Comparison of ENCODE assay signal across 8 cellular contexts in the genomic region with DNA sequence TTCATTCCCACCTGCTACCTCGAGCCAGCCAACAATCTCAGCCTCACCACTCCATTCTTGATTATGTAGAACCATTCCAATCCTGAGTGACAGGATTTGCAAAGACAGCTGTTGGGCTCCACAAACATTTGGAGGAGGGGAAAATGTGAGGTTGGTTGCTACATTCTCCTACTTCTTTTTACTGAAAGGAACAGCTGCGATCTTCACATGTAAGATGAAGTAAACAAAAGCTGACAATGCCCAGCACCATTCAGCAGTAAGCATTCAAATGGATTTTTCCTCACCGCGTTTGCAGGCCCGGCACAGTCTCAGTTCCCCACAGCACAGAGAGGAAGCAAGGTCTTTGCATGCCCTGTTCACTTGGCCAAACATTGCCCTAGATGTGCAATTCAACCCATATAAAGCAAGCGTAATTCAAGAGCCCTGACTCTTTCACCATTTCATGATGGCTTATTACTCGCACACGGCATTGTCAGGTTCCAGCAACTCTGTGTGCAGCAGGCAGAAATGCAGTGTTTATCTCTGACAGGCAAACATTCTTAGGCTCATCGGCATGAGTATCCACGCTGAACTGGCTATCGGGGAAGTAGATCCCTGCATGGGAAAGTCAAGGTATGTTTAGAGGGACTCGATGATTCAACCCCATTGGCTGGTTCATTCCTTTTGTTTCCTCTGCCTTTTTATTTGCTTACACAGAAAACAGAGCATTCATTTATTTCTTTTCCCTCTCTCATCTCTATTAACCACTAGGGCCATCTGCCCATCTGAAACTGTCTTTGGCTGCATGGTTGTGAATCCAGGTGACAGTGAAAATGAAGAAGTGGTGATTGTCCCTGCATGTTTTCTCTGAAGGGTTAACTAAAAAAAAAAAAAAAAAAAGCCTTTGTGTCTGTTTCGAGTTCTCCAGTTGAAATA.
DNase-seq lines count a peak whose midpoint lies in the region; ATAC-seq and TF ChIP-seq lines count a peak whose summit lies in the region.

No MANE protein-coding gene starts in this region.

- CTCF ChIA-PET in activated CD4-positive, alpha-beta memory T cell treated with anti-CD3 and anti-CD28 coated beads, Interleukin-2, amount 10 ng/mL, durations not matched to agents 7 days and 5 days (lab: Charles Lee): no interaction called here

- no peaks in the 10 kb centered on the region for H3K36me3 Mint-ChIP-seq in activated CD4-positive, alpha-beta memory T cell treated with anti-CD3 and anti-CD28 coated beads, Interleukin-2, amount 10 ng/mL, durations not matched to agents 7 days and 5 days (ENCODE audit: low read depth)

- no peaks in the 10 kb centered on the region for H3K27me3 ChIP-seq in heart right ventricle
- no peaks in the 10 kb centered on the region for H3K27me3 ChIP-seq in smooth muscle cell (ENCODE audit: low read depth)
- no peaks in the 10 kb centered on the region for H3K27me3 ChIP-seq in breast epithelium

- no peaks in the 10 kb centered on the region for H3K27me3 Mint-ChIP-seq in activated CD4-positive, alpha-beta memory T cell treated with anti-CD3 and anti-CD28 coated beads, Interleukin-2, amount 10 ng/mL, durations not matched to agents 7 days and 5 days

- H3K9me3 ChIP-seq in heart right ventricle: no peaks in the 10 kb centered on the region
- H3K9me3 ChIP-seq in smooth muscle cell (replicated peaks; ENCODE audit: low read depth): no peaks in the 10 kb centered on the region
- no peaks in the 10 kb centered on the region for H3K9me3 ChIP-seq in breast epithelium

- H3K27ac Mint-ChIP-seq in activated CD4-positive, alpha-beta memory T cell treated with anti-CD3 and anti-CD28 coated beads, Interleukin-2, amount 10 ng/mL, durations not matched to agents 7 days and 5 days: no peak overlapping the region

- no peak overlapping the region for H3K4me3 ChIP-seq in heart right ventricle
- peak overlapping the region; percentile 6 for H3K4me3 ChIP-seq in smooth muscle cell
- no peak overlapping the region for H3K4me3 ChIP-seq in breast epithelium

- H3F3A ChIP-seq in smooth muscle cell (ENCODE audit: low read depth): no peaks in the 10 kb centered on the region

- no peaks in the 10 kb centered on the region for H3K36me3 ChIP-seq in heart right ventricle
- H3K36me3 ChIP-seq in smooth muscle cell (ENCODE audit: low read depth): no peaks in the 10 kb centered on the region
- H3K36me3 ChIP-seq in breast epithelium: no peaks in the 10 kb centered on the region

- H4K20me1 ChIP-seq in smooth muscle cell (ENCODE audit: low read depth): no peaks in the 10 kb centered on the region

- TF ChIP-seq CTCF in heart right ventricle (IDR thresholded peaks at IDR 0.05) (no peak), smooth muscle cell (IDR thresholded peaks at IDR 0.05; ENCODE audit: borderline replicate concordance, insufficient read depth, poor library complexity, severe bottlenecking) (no peak), breast epithelium (IDR thresholded peaks at IDR 0.05) (no peak)

- H3K9me3 Mint-ChIP-seq in activated CD4-positive, alpha-beta memory T cell treated with anti-CD3 and anti-CD28 coated beads, Interleukin-2, amount 10 ng/mL, durations not matched to agents 7 days and 5 days: no peaks in the 10 kb centered on the region

- H3K4me2 ChIP-seq in smooth muscle cell: no peak overlapping the region

- no peak overlapping the region for H3K9ac ChIP-seq in smooth muscle cell (ENCODE audit: low read depth)

- no peak overlapping the region for H3K4me3 Mint-ChIP-seq in activated CD4-positive, alpha-beta memory T cell treated with anti-CD3 and anti-CD28 coated beads, Interleukin-2, amount 10 ng/mL, durations not matched to agents 7 days and 5 days

- H3K27ac ChIP-seq in heart right ventricle: peak overlapping the region in 5 of 10 donors; percentile 24 to 46 (median 28)
- H3K27ac ChIP-seq in smooth muscle cell (ENCODE audit: low read depth): no peak overlapping the region
- H3K27ac ChIP-seq in breast epithelium: no peak overlapping the region

- H3K4me1 Mint-ChIP-seq in activated CD4-positive, alpha-beta memory T cell treated with anti-CD3 and anti-CD28 coated beads, Interleukin-2, amount 10 ng/mL, durations not matched to agents 7 days and 5 days: peaks cover 16% of the 10 kb centered on the region

- POLR2A ChIA-PET in activated CD4-positive, alpha-beta memory T cell treated with anti-CD3 and anti-CD28 coated beads, Interleukin-2, amount 10 ng/mL, durations not matched to agents 7 days and 5 days (lab: Charles Lee): no interaction called here

- H2AFZ ChIP-seq in smooth muscle cell (ENCODE audit: low read depth): no peak overlapping the region

- WGBS in heart right ventricle, 2 donors: 50 to 72% methylated on average over 13 of the region's 13 CpGs
- 60% methylated on average over 13 of the region's 13 CpGs for WGBS in smooth muscle cell (ENCODE audit: low lambda C conversion rate)

- ATAC-seq in GM18517 (IDR thresholded peaks at IDR 0.05; ENCODE audit: unreplicated experiment) (peak; percentile 42), HG02623 (IDR thresholded peaks at IDR 0.05; ENCODE audit: unreplicated experiment) (peak; percentile 38), heart right ventricle (peak in 5 of 8 donors; percentile 15 to 53 (median 27))

- no peaks in the 10 kb centered on the region for H3K79me2 ChIP-seq in smooth muscle cell (ENCODE audit: low read depth)

- intact Hi-C loops in heart right ventricle (cut with DNase I) (loop anchor here in 1 of 10 donors (5.0 kb wide), 1 partner anchor 76 kb away; no protein-coding TSS in a partner anchor), breast epithelium (cut with DNase I; ENCODE audit: low total_unique reads) (no loop called here)

- H3K4me1 ChIP-seq in heart right ventricle: peaks cover 7 to 42% (median 30%) of the 10 kb centered on the region in 9 donors
- peaks cover 36% of the 10 kb centered on the region for H3K4me1 ChIP-seq in smooth muscle cell (ENCODE audit: low read depth)
- no peaks in the 10 kb centered on the region for H3K4me1 ChIP-seq in breast epithelium

- DNase-seq in NCI-H345 (lab: John Stamatoyannopoulos, UW) (peak; percentile 54), heart right ventricle (peak in 1 of 2 donors; percentile 14), smooth muscle cell (lab: John Stamatoyannopoulos, UW; ENCODE audit: unreplicated experiment) (no peak), breast epithelium (ENCODE audit: low spot score in 2 of 2) (no peak), SHP77 treated with DMSO at 0.1 percent for 48 hours (lab: John Stamatoyannopoulos, UW) (no peak)
- DNase-seq in activated CD4-positive, alpha-beta memory T cell treated with anti-CD3 and anti-CD28 coated beads, Interleukin-2, amount 10 ng/mL, durations not matched to agents 7 days and 5 days: no peak

- no peak for TF ChIP-seq POLR2A in breast epithelium (IDR thresholded peaks at IDR 0.05)
